17 cellular contexts compared by ENCODE assay signal in the genomic region with DNA sequence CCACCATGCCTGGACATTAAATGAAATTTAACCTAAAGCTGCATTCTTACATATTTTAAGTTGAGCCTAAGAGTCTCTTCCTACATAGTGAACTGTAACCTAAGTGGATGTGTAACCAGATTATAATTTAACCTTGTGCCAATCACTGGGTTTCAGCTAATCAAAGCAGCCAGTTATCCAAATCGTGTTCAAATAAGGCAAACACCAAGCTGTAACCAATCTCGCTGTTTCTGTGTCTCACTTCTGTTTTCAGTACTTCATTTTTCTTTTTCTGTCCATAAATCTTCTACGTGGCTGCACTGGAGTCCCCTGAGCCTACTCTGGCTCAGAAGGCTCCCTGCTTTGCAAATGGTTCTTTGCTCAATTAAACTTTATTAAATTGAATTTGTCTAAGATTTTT.
DNase-seq lines count a peak whose midpoint lies in the region; ATAC-seq and TF ChIP-seq lines count a peak whose summit lies in the region.
"Had no signal": no experiment of that assay in that cellular context is flagged by ENCODE, and none has a peak within 500 bp of the region (broad histone marks: within the 10 kb centered on the region; RNA-seq: fewer than 3 reads in every experiment).

No MANE protein-coding gene starts in this region.

- DNase-seq in activated CD4-positive, alpha-beta T cell treated with anti-CD3 and anti-CD28 coated beads for 36 hours = no peak
- DNase-seq: Caco-2; CD4-positive, CD25-positive, alpha-beta regulatory T cell; CD8-positive, alpha-beta T cell; DMS153; DND-41; H9 had no signal

- peak overlapping the region; percentile 29; the same call in 1 of the 2 replicates for H3K4me2 ChIP-seq in OCI-LY3 (ENCODE audit: low read length)
- H3K4me2 ChIP-seq: BLaER1, GM23338 had no signal

- H3K4me1 Mint-ChIP-seq in activated CD4-positive, alpha-beta T cell treated with anti-CD3 and anti-CD28 coated beads for 36 hours = no peaks in the 10 kb centered on the region
- H3K4me1 Mint-ChIP-seq: B cell; CD4-positive, CD25-positive, alpha-beta regulatory T cell; GM23338 had no signal

- H3K9me3 Mint-ChIP-seq in activated CD4-positive, alpha-beta T cell treated with anti-CD3 and anti-CD28 coated beads for 36 hours (ENCODE audit: low read depth) = peaks cover 2% of the 10 kb centered on the region

- H3K9ac ChIP-seq in OCI-LY3 (ENCODE audit: low read length) = peak overlapping the region; percentile 62
- H3K9ac ChIP-seq: BLaER1 had no signal

- H2AFZ ChIP-seq in OCI-LY3 (ENCODE audit: low read depth, low read length) = no peak overlapping the region
- H2AFZ ChIP-seq: GM23338 had no signal

- CTCF ChIA-PET in activated CD4-positive, alpha-beta T cell treated with anti-CD3 and anti-CD28 coated beads for 36 hours (lab: Charles Lee) = interaction anchor here (0.6 kb wide), 1 partner anchor 19 kb away, joined by 4 read pairs; no protein-coding TSS in a partner anchor

- no peaks in the 10 kb centered on the region for H3K36me3 Mint-ChIP-seq in activated CD4-positive, alpha-beta T cell treated with anti-CD3 and anti-CD28 coated beads for 36 hours (ENCODE audit: low read depth)
- H3K36me3 Mint-ChIP-seq: CD4-positive, CD25-positive, alpha-beta regulatory T cell; CD8-positive, alpha-beta T cell had no signal

- intact Hi-C loops in activated CD4-positive, alpha-beta T cell treated with anti-CD3 and anti-CD28 coated beads for 36 hours (cut with DNase I, micrococcal nuclease) = no loop called here

- POLR2A ChIA-PET in activated CD4-positive, alpha-beta T cell treated with anti-CD3 and anti-CD28 coated beads for 36 hours (lab: Charles Lee) = no interaction called here

- peaks cover 53% of the 10 kb centered on the region for H3K36me3 ChIP-seq in OCI-LY3 (replicated peaks; ENCODE audit: low read depth, low read length)
- H3K36me3 ChIP-seq: BLaER1 had no signal

- TF ChIP-seq CTCF in OCI-LY3 (IDR thresholded peaks at IDR 0.05; ENCODE audit: low read depth, low read length) = no peak

- no peak overlapping the region for H3K4me3 Mint-ChIP-seq in activated CD4-positive, alpha-beta T cell treated with anti-CD3 and anti-CD28 coated beads for 36 hours
- H3K4me3 Mint-ChIP-seq: B cell; CD4-positive, CD25-positive, alpha-beta regulatory T cell; CD8-positive, alpha-beta T cell; GM23338; H9 had no signal

- no peaks in the 10 kb centered on the region for H3K27me3 ChIP-seq in OCI-LY3 (ENCODE audit: low read depth, low read length)
- H3K27me3 ChIP-seq: BLaER1 had no signal

- H3K27ac ChIP-seq in OCI-LY3 (ENCODE audit: low read length) = peak overlapping the region; percentile 97
- H3K27ac ChIP-seq: BLaER1, C4-2B had no signal

- peaks cover 7% of the 10 kb centered on the region; the same call in 1 of the 2 replicates for H3K79me2 ChIP-seq in OCI-LY3 (ENCODE audit: low read length)

- H3K27me3 Mint-ChIP-seq in activated CD4-positive, alpha-beta T cell treated with anti-CD3 and anti-CD28 coated beads for 36 hours = no peaks in the 10 kb centered on the region
- H3K27me3 Mint-ChIP-seq: B cell; CD4-positive, CD25-positive, alpha-beta regulatory T cell had no signal

- ATAC-seq in GM19395 (IDR thresholded peaks at IDR 0.05; ENCODE audit: unreplicated experiment) (peak; percentile 56), HG02938 (IDR thresholded peaks at IDR 0.05; ENCODE audit: unreplicated experiment) (peak; percentile 29), HG03432 (IDR thresholded peaks at IDR 0.05; ENCODE audit: unreplicated experiment) (no peak), HG03045 (IDR thresholded peaks at IDR 0.05; ENCODE audit: unreplicated experiment) (no peak)
- ATAC-seq in activated CD4-positive, alpha-beta T cell treated with anti-CD3 and anti-CD28 coated beads for 36 hours = no peak
- ATAC-seq: CD8-positive, alpha-beta T cell; GM23338; HCT116 had no signal

- peaks cover 37% of the 10 kb centered on the region; the same call in 1 of the 2 replicates for H3K9me3 ChIP-seq in OCI-LY3 (ENCODE audit: insufficient read depth, low read length)
- H3K9me3 ChIP-seq: BLaER1, Caco-2 had no signal

- H3K4me3 ChIP-seq in OCI-LY3 (ENCODE audit: low read length) = no peak overlapping the region
- H3K4me3 ChIP-seq: BLaER1, GM23338 had no signal

- H3K4me1 ChIP-seq in OCI-LY3 (ENCODE audit: low read length) = peaks cover 60% of the 10 kb centered on the region
- H3K4me1 ChIP-seq: BLaER1, Caco-2 had no signal

- H4K20me1 ChIP-seq in OCI-LY3 (ENCODE audit: insufficient read depth, low read length) = no peaks in the 10 kb centered on the region
- H4K20me1 ChIP-seq: BLaER1 had no signal

- no peak overlapping the region for H3K27ac Mint-ChIP-seq in activated CD4-positive, alpha-beta T cell treated with anti-CD3 and anti-CD28 coated beads for 36 hours
- H3K27ac Mint-ChIP-seq: B cell; CD4-positive, CD25-positive, alpha-beta regulatory T cell; CD8-positive, alpha-beta T cell; GM23338; H9 had no signal

Comparison
In these comparisons a context has a peak if more than half of its experiments do, and no peak if none do; other contexts are left out.
1. ATAC-seq: peak in GM19395 (single experiment) and HG02938 (single experiment); none in HG03432 (single experiment), HG03045 (single experiment) and activated CD4-positive, alpha-beta T cell treated with anti-CD3 and anti-CD28 coated beads for 36 hours (single experiment).